ENCODE assay signal across 8 cellular contexts in genomic region chr21:33587792-33588484, GRCh38. TPM values are rescaled to one million over a fixed set of nuclear protein-coding genes. Genes with fewer than 3 reads are reported as not detected.
DNase-seq lines count a peak whose midpoint lies in the region; ATAC-seq and TF ChIP-seq lines count a peak whose summit lies in the region.

No MANE protein-coding gene starts in this region.

- H3K4me3 ChIP-seq in fibroblast of pulmonary artery (replicated peaks; ENCODE audit: low read depth, low read length) = peak overlapping the region; percentile 71

- H3K27ac Mint-ChIP-seq in IgD-negative memory B cell (no peak overlapping the region), activated B cell treated with CpG ODN at 0.5 μM for 24 hours (no peak overlapping the region)
- peak overlapping the region; percentile 77 to 84 for H3K27ac Mint-ChIP-seq in natural killer cell treated with Interleukin-12 subunit alpha and Interleukin-12 subunit beta and Interleukin-15 and Interleukin-18, amount 100 ng/mL, for 72 hours

- DNase-seq in activated T-cell treated with anti-CD3 and anti-CD28 coated beads for 1 hour (ENCODE audit: low read depth) = peak; percentile 3
- no peak for DNase-seq in activated T-cell treated with anti-CD3 and anti-CD28 coated beads, Interleukin-2, amount 50 U/mL, for 48 hours
- DNase-seq in activated B cell treated with CpG ODN at 0.5 μM for 24 hours = no peak
- DNase-seq in fibroblast of pulmonary artery (ENCODE audit: low read depth) = peak; percentile 30
- DNase-seq in natural killer cell treated with Interleukin-12 subunit alpha and Interleukin-12 subunit beta and Interleukin-15 and Interleukin-18, amount 100 ng/mL, for 72 hours (ENCODE audit: low spot score) = peak; percentile 63
- DNase-seq in cerebellar nuclear complex (lab: John Stamatoyannopoulos, UW) = no peak

- no peaks in the 10 kb centered on the region for H3K9me3 Mint-ChIP-seq in IgD-negative memory B cell
- no peaks in the 10 kb centered on the region for H3K9me3 Mint-ChIP-seq in activated B cell treated with CpG ODN at 0.5 μM for 24 hours
- no peaks in the 10 kb centered on the region for H3K9me3 Mint-ChIP-seq in natural killer cell treated with Interleukin-12 subunit alpha and Interleukin-12 subunit beta and Interleukin-15 and Interleukin-18, amount 100 ng/mL, for 72 hours

- ATAC-seq in GM21723 (IDR thresholded peaks at IDR 0.05; ENCODE audit: unreplicated experiment) = peak; percentile 41
- no peak for ATAC-seq in activated B cell treated with CpG ODN at 0.5 μM for 24 hours (ENCODE audit: low read depth)
- ATAC-seq in natural killer cell treated with Interleukin-12 subunit alpha and Interleukin-12 subunit beta and Interleukin-15 and Interleukin-18, amount 100 ng/mL, for 72 hours = peak in 1 of 2 donors; percentile 41

- TF ChIP-seq CTCF in activated B cell treated with CpG ODN at 0.5 μM for 24 hours (IDR thresholded peaks at IDR 0.05) (no peak), fibroblast of pulmonary artery (IDR thresholded peaks at IDR 0.05; ENCODE audit: low read length, missing control alignments) (no peak)

- intact Hi-C loops in activated B cell treated with CpG ODN at 0.5 μM for 24 hours (cut with micrococcal nuclease) = loop anchor here (1.0 to 2.0 kb wide), 5 partner anchors 17 to 109 kb away; partner anchors contain the start of genes CRYZL1, DNAJC28, GART and TMEM50B

- H3K4me1 Mint-ChIP-seq in IgD-negative memory B cell (peaks cover 3 to 8% (median 5%) of the 10 kb centered on the region in 3 donors), activated B cell treated with CpG ODN at 0.5 μM for 24 hours (peaks cover 10% of the 10 kb centered on the region)
- H3K4me1 Mint-ChIP-seq in natural killer cell treated with Interleukin-12 subunit alpha and Interleukin-12 subunit beta and Interleukin-15 and Interleukin-18, amount 100 ng/mL, for 72 hours (ENCODE audit: low read depth in 2 of 2) = peaks cover 11 to 13% of the 10 kb centered on the region in 2 donors

- peak overlapping the region; percentile 82 to 94 (median 92) for H3K4me3 Mint-ChIP-seq in IgD-negative memory B cell
- H3K4me3 Mint-ChIP-seq in activated B cell treated with CpG ODN at 0.5 μM for 24 hours = peak overlapping the region; percentile 85
- H3K4me3 Mint-ChIP-seq in natural killer cell treated with Interleukin-12 subunit alpha and Interleukin-12 subunit beta and Interleukin-15 and Interleukin-18, amount 100 ng/mL, for 72 hours = peak overlapping the region; percentile 93

- H3K27me3 Mint-ChIP-seq in IgD-negative memory B cell = no peaks in the 10 kb centered on the region
- H3K27me3 Mint-ChIP-seq in activated B cell treated with CpG ODN at 0.5 μM for 24 hours = no peaks in the 10 kb centered on the region
- H3K27me3 Mint-ChIP-seq in natural killer cell treated with Interleukin-12 subunit alpha and Interleukin-12 subunit beta and Interleukin-15 and Interleukin-18, amount 100 ng/mL, for 72 hours = no peaks in the 10 kb centered on the region

- CTCF ChIA-PET in activated B cell treated with CpG ODN at 0.5 μM for 24 hours (lab: Charles Lee) = interaction anchor here (0.8 to 1.5 kb wide), 3 partner anchors 18 to 257 kb away, joined by 3 to 10 read pairs (median 3); partner anchors contain the start of gene DNAJC28

- H3K36me3 Mint-ChIP-seq in IgD-negative memory B cell (no peaks in the 10 kb centered on the region), activated B cell treated with CpG ODN at 0.5 μM for 24 hours (ENCODE audit: low read depth) (peaks cover 1% of the 10 kb centered on the region)
- no peaks in the 10 kb centered on the region for H3K36me3 Mint-ChIP-seq in natural killer cell treated with Interleukin-12 subunit alpha and Interleukin-12 subunit beta and Interleukin-15 and Interleukin-18, amount 100 ng/mL, for 72 hours

- POLR2A ChIA-PET in activated B cell treated with CpG ODN at 0.5 μM for 24 hours (lab: Charles Lee) = interaction anchor here (0.9 to 2.0 kb wide), 8 partner anchors 14 to 146 kb away, joined by 3 to 22 read pairs (median 5); partner anchors contain the start of genes DNAJC28, GART, SON and TMEM50B

RNA-seq across cellular contexts. Expression of gene DONSON, which starts 0.5 kb away (rescaled TPM):
- 1.5 TPM for polyA plus RNA-seq in IgD-negative memory B cell
- total RNA-seq in activated B cell treated with CpG ODN at 0.5 μM for 24 hours = 4.4 and 4.7 TPM in 2 replicates
- 10 to 100 TPM; 20.3 to 38.7 TPM for total RNA-seq in natural killer cell treated with Interleukin-12 subunit alpha and Interleukin-12 subunit beta and Interleukin-15 and Interleukin-18, amount 100 ng/mL, for 72 hours

RNA-seq across cellular contexts. Expression of gene SON, which starts 45.1 kb away (rescaled TPM):
- polyA plus RNA-seq in IgD-negative memory B cell = 699 TPM
- total RNA-seq in activated B cell treated with CpG ODN at 0.5 μM for 24 hours = 429 and 474 TPM in 2 replicates
- 100 to 1,000 TPM; 307 to 362 TPM for total RNA-seq in natural killer cell treated with Interleukin-12 subunit alpha and Interleukin-12 subunit beta and Interleukin-15 and Interleukin-18, amount 100 ng/mL, for 72 hours

RNA-seq across cellular contexts. Expression of gene GART, which starts 46.0 kb away (rescaled TPM):
- polyA plus RNA-seq in IgD-negative memory B cell = 44.7 TPM
- total RNA-seq in activated B cell treated with CpG ODN at 0.5 μM for 24 hours = 99.1 and 106 TPM in 2 replicates
- total RNA-seq in natural killer cell treated with Interleukin-12 subunit alpha and Interleukin-12 subunit beta and Interleukin-15 and Interleukin-18, amount 100 ng/mL, for 72 hours = 100 to 1,000 TPM; 127 to 163 TPM

RNA-seq across cellular contexts. Expression of gene CRYZL1, which starts 53.6 kb away (rescaled TPM):
- polyA plus RNA-seq in IgD-negative memory B cell = 30.2 TPM
- 37.1 and 46.3 TPM in 2 replicates for total RNA-seq in activated B cell treated with CpG ODN at 0.5 μM for 24 hours
- total RNA-seq in natural killer cell treated with Interleukin-12 subunit alpha and Interleukin-12 subunit beta and Interleukin-15 and Interleukin-18, amount 100 ng/mL, for 72 hours = 10 to 100 TPM; 28.0 to 31.7 TPM

RNA-seq across cellular contexts. Expression of gene ITSN1, which starts 54.4 kb away (rescaled TPM):
- polyA plus RNA-seq in IgD-negative memory B cell = 0.01 TPM
- 1.3 and 2.9 TPM in 2 replicates for total RNA-seq in activated B cell treated with CpG ODN at 0.5 μM for 24 hours
- 1 to 10 TPM; 4.0 to 8.1 TPM for total RNA-seq in natural killer cell treated with Interleukin-12 subunit alpha and Interleukin-12 subunit beta and Interleukin-15 and Interleukin-18, amount 100 ng/mL, for 72 hours

Comparison
In these comparisons a context has a peak if more than half of its experiments do, and no peak if none do; other contexts are left out.
1. DNase-seq: peak in activated T-cell treated with anti-CD3 and anti-CD28 coated beads for 1 hour (single experiment), fibroblast of pulmonary artery (single experiment) and natural killer cell treated with Interleukin-12 subunit alpha and Interleukin-12 subunit beta and Interleukin-15 and Interleukin-18, amount 100 ng/mL, for 72 hours (single experiment); none in activated T-cell treated with anti-CD3 and anti-CD28 coated beads, Interleukin-2, amount 50 U/mL, for 48 hours (0 of 2), activated B cell treated with CpG ODN at 0.5 μM for 24 hours (single experiment) and cerebellar nuclear complex (0 of 2).
2. H3K27ac Mint-ChIP-seq: peak in natural killer cell treated with Interleukin-12 subunit alpha and Interleukin-12 subunit beta and Interleukin-15 and Interleukin-18, amount 100 ng/mL, for 72 hours (2 of 2); none in IgD-negative memory B cell (0 of 3) and activated B cell treated with CpG ODN at 0.5 μM for 24 hours (single experiment).
3. Peak in every context shown above with its lines, with median percentiles within 50 percentile points of each other: H3K4me3 Mint-ChIP-seq.